Comparison of ENCODE assay signal across 16 cellular contexts in genomic region chr4:138957302-138957701, GRCh38. TPM values are rescaled to one million over a fixed set of nuclear protein-coding genes. Genes with fewer than 3 reads are reported as not detected.
A peak's percentile ranks its signal among the peaks of the same experiment; 100 is the strongest.
DNase-seq lines count a peak whose midpoint lies in the region; ATAC-seq, FAIRE-seq and TF ChIP-seq lines count a peak whose summit lies in the region.
"Had no signal": no experiment of that assay in that cellular context is flagged by ENCODE, and none has a peak within 500 bp of the region (broad histone marks: within the 10 kb centered on the region; RNA-seq: fewer than 3 reads in every experiment).

No MANE protein-coding gene starts in this region.

- H3K9me3 Mint-ChIP-seq in GM23338 (no peaks in the 10 kb centered on the region), neural progenitor cell (no peaks in the 10 kb centered on the region)
- H3K9me3 Mint-ChIP-seq in naive thymus-derived CD4-positive, alpha-beta T cell, result no peaks in the 10 kb centered on the region
- H3K9me3 Mint-ChIP-seq: CD8-positive, alpha-beta T cell; H9 had no signal

- no peak for TF ChIP-seq EP300 in K562 (IDR thresholded peaks at IDR 0.05; ENCODE audit: low read length)

- H3K27ac ChIP-seq in GM23338 (ENCODE audit: low read depth) (no peak overlapping the region), K562 (ENCODE audit: extremely low read depth, low read depth, low read length) (no peak overlapping the region), neural progenitor cell (no peak overlapping the region)
- no peak overlapping the region for H3K27ac ChIP-seq in naive thymus-derived CD4-positive, alpha-beta T cell (ENCODE audit: low read depth, low read length)
- H3K27ac ChIP-seq: C4-2B had no signal

- FAIRE-seq in K562 (lab: Jason Lieb, UNC), result no peak
- FAIRE-seq: G401.6, GM12892 had no signal

- no peak overlapping the region for H3K4me3 Mint-ChIP-seq in GM23338
- no peak overlapping the region for H3K4me3 Mint-ChIP-seq in neural progenitor cell
- H3K4me3 Mint-ChIP-seq in naive thymus-derived CD4-positive, alpha-beta T cell, result no peak overlapping the region
- H3K4me3 Mint-ChIP-seq: CD4-positive, CD25-positive, alpha-beta regulatory T cell; CD8-positive, alpha-beta T cell; H9 had no signal

- peaks cover under 1% of the 10 kb centered on the region for H3K27me3 Mint-ChIP-seq in GM23338 (ENCODE audit: insufficient read depth, low read depth, poor library complexity)
- H3K27me3 Mint-ChIP-seq in neural progenitor cell (ENCODE audit: insufficient read depth, low read depth), result peaks cover 4% of the 10 kb centered on the region
- H3K27me3 Mint-ChIP-seq in naive thymus-derived CD4-positive, alpha-beta T cell, result peaks cover 0 to 9% (median 5%) of the 10 kb centered on the region in 5 donors

- TF ChIP-seq RAD21 in K562 (CRISPR knock-in tag; conservative IDR thresholded peaks at IDR 0.05 in 1 of 2, IDR thresholded peaks at IDR 0.05 in 1 of 2), result no peak

- H3K9me3 ChIP-seq in K562 (replicated peaks; ENCODE audit: control insufficient read depth, insufficient read depth, low read depth, low read length) (no peaks in the 10 kb centered on the region), neural progenitor cell (ENCODE audit: low read depth) (no peaks in the 10 kb centered on the region)
- H3K9me3 ChIP-seq in naive thymus-derived CD4-positive, alpha-beta T cell (ENCODE audit: control insufficient read depth in 2 of 3, low read length in 3 of 3), result no peaks in the 10 kb centered on the region
- H3K9me3 ChIP-seq: Caco-2 had no signal

- H3K79me2 ChIP-seq in GM23338 (replicated peaks; ENCODE audit: insufficient read depth) (no peaks in the 10 kb centered on the region), K562 (ENCODE audit: control insufficient read depth, insufficient read depth, low read length) (no peaks in the 10 kb centered on the region), neural progenitor cell (ENCODE audit: low read depth) (no peaks in the 10 kb centered on the region)

- POLR2A ChIA-PET in K562 (lab: Yijun Ruan, JAX), result interaction anchor here (0.6 to 0.7 kb wide), 2 partner anchors 9 to 34 kb away, joined by 3 to 4 read pairs; no protein-coding TSS in a partner anchor
- POLR2A ChIA-PET in naive thymus-derived CD4-positive, alpha-beta T cell (lab: Charles Lee), result no interaction called here

- TF ChIP-seq POLR2A in K562 (conservative IDR thresholded peaks at IDR 0.05), result no peak

- 20% methylated on average over 7 of the region's 7 CpGs for WGBS in K562 (ENCODE audit: insufficient coverage, low coverage, missing lambda C conversion rate)

- no peaks in the 10 kb centered on the region for H3K9me1 ChIP-seq in K562 (ENCODE audit: control insufficient read depth, insufficient read depth, low read length)

- H4K20me1 ChIP-seq in GM23338 (replicated peaks; ENCODE audit: insufficient read depth) (no peaks in the 10 kb centered on the region), K562 (replicated peaks; ENCODE audit: control insufficient read depth, insufficient read depth, low read length) (no peaks in the 10 kb centered on the region), neural progenitor cell (ENCODE audit: low read depth) (no peaks in the 10 kb centered on the region)

- intact Hi-C loops in K562 (cut with micrococcal nuclease), result no loop called here
- intact Hi-C loops in naive thymus-derived CD4-positive, alpha-beta T cell (cut with micrococcal nuclease), result no loop called here
- intact Hi-C loops in left colon (cut with DNase I, micrococcal nuclease), result no loop called here

- 0 out of 2 replicates have a peak overlapping the region, but pooled peaks have one; percentile 19 for H2AFZ ChIP-seq in GM23338
- no peak overlapping the region for H2AFZ ChIP-seq in K562 (ENCODE audit: low read depth, low read length)
- H2AFZ ChIP-seq in neural progenitor cell (replicated peaks), result peak overlapping the region; percentile 9

- H3K36me3 Mint-ChIP-seq in GM23338 (ENCODE audit: low read depth) (no peaks in the 10 kb centered on the region), neural progenitor cell (no peaks in the 10 kb centered on the region)
- no peaks in the 10 kb centered on the region for H3K36me3 Mint-ChIP-seq in naive thymus-derived CD4-positive, alpha-beta T cell
- H3K36me3 Mint-ChIP-seq: CD4-positive, CD25-positive, alpha-beta regulatory T cell; CD8-positive, alpha-beta T cell had no signal

- no peaks in the 10 kb centered on the region for H3K9me2 ChIP-seq in GM23338 (ENCODE audit: insufficient read depth)

- TF ChIP-seq CTCF in GM23338 (conservative IDR thresholded peaks at IDR 0.05; ENCODE audit: low read depth in 2 of 2) (no peak), K562 (IDR thresholded peaks at IDR 0.05 in 2 of 3, conservative IDR thresholded peaks at IDR 0.05 in 1 of 3; ENCODE audit: insufficient read depth in 2 of 3, low read depth in 1 of 3, low read length in 3 of 3) (no peak), neural progenitor cell (IDR thresholded peaks at IDR 0.05) (no peak)

- no TSS peak for BruUV-seq in K562 (replicated peaks; lab: Mats Ljungman, UMichigan)

- H3K27me3 ChIP-seq in GM23338 (ENCODE audit: insufficient read depth), result no peaks in the 10 kb centered on the region
- H3K27me3 ChIP-seq in K562 (ENCODE audit: control insufficient read depth in 2 of 2, insufficient read depth in 2 of 2, low read length in 2 of 2), result peaks cover 4 to 10% of the 10 kb centered on the region in 2 experiments; a peak in 4 of 5 replicates
- H3K27me3 ChIP-seq in neural progenitor cell, result no peaks in the 10 kb centered on the region
- no peaks in the 10 kb centered on the region for H3K27me3 ChIP-seq in naive thymus-derived CD4-positive, alpha-beta T cell (ENCODE audit: control insufficient read depth in 2 of 2, insufficient read depth in 2 of 2, low read length in 2 of 2)

- 0 out of 2 replicates have a peak, but pooled peaks cover 5% of the 10 kb centered on the region for H3F3A ChIP-seq in GM23338 (replicated peaks; ENCODE audit: low read depth)
- no peaks in the 10 kb centered on the region for H3F3A ChIP-seq in neural progenitor cell (ENCODE audit: low read depth)

- H3K4me2 ChIP-seq in GM23338, result no peak overlapping the region
- no peak overlapping the region for H3K4me2 ChIP-seq in K562 (ENCODE audit: insufficient read depth, low read length)
- H3K4me2 ChIP-seq in neural progenitor cell, result no peak overlapping the region

- no peaks in the 10 kb centered on the region for H3K36me3 ChIP-seq in GM23338 (ENCODE audit: insufficient read depth)
- no peaks in the 10 kb centered on the region for H3K36me3 ChIP-seq in K562 (ENCODE audit: control insufficient read depth, insufficient read depth, low read length)
- H3K36me3 ChIP-seq in neural progenitor cell, result no peaks in the 10 kb centered on the region
- H3K36me3 ChIP-seq in naive thymus-derived CD4-positive, alpha-beta T cell (ENCODE audit: control insufficient read depth in 2 of 3, insufficient read depth in 3 of 3, low read length in 3 of 3), result no peaks in the 10 kb centered on the region

- H3K4me3 ChIP-seq in GM23338 (no peak overlapping the region), K562 (no peak overlapping the region), neural progenitor cell (no peak overlapping the region)
- no peak overlapping the region for H3K4me3 ChIP-seq in naive thymus-derived CD4-positive, alpha-beta T cell (ENCODE audit: low read length)

- ATAC-seq in GM23338, result no peak
- no peak for ATAC-seq in K562
- ATAC-seq in naive thymus-derived CD4-positive, alpha-beta T cell, result no peak
- no peak for ATAC-seq in left colon
- ATAC-seq: CD8-positive, alpha-beta T cell; HCT116 had no signal

- H3K4me1 Mint-ChIP-seq in GM23338 (peaks cover 6% of the 10 kb centered on the region), neural progenitor cell (no peaks in the 10 kb centered on the region)
- H3K4me1 Mint-ChIP-seq in naive thymus-derived CD4-positive, alpha-beta T cell, result peaks cover 0 to 7% (median 4%) of the 10 kb centered on the region in 7 donors
- H3K4me1 Mint-ChIP-seq: CD4-positive, CD25-positive, alpha-beta regulatory T cell had no signal

- no peak overlapping the region for H3K27ac Mint-ChIP-seq in GM23338
- no peak overlapping the region for H3K27ac Mint-ChIP-seq in neural progenitor cell
- H3K27ac Mint-ChIP-seq in naive thymus-derived CD4-positive, alpha-beta T cell, result no peak overlapping the region
- H3K27ac Mint-ChIP-seq: CD4-positive, CD25-positive, alpha-beta regulatory T cell; CD8-positive, alpha-beta T cell; H9 had no signal

- no peak for DNase-seq in GM23338 (ENCODE audit: low spot score)
- no peak for DNase-seq in K562 (ENCODE audit: extremely low read depth in 1 of 4, low spot score in 3 of 4)
- DNase-seq in neural progenitor cell (ENCODE audit: low spot score), result no peak
- DNase-seq in cerebellar nuclear complex (lab: John Stamatoyannopoulos, UW), result no peak
- no peak for DNase-seq in naive thymus-derived CD4-positive, alpha-beta T cell
- no peak for DNase-seq in left colon
- DNase-seq: Caco-2; CD4-positive, CD25-positive, alpha-beta regulatory T cell; CD8-positive, alpha-beta T cell; DMS153; DND-41; H9 had no signal

- in situ Hi-C loops in K562 (cut with MboI), result no loop called here

- H3K4me1 ChIP-seq in GM23338 (ENCODE audit: insufficient read depth) (no peaks in the 10 kb centered on the region), K562 (replicated peaks in 1 of 2; ENCODE audit: control insufficient read depth in 2 of 2, insufficient read depth in 2 of 2, low read length in 2 of 2) (no peaks in the 10 kb centered on the region), neural progenitor cell (no peaks in the 10 kb centered on the region)
- no peaks in the 10 kb centered on the region for H3K4me1 ChIP-seq in naive thymus-derived CD4-positive, alpha-beta T cell (ENCODE audit: control insufficient read depth in 2 of 2, insufficient read depth in 2 of 2, low read length in 2 of 2)

- H3K9ac ChIP-seq in K562 (ENCODE audit: insufficient read depth in 1 of 2, low read depth in 2 of 2, low read length in 2 of 2) (no peak overlapping the region), neural progenitor cell (no peak overlapping the region)

- CTCF ChIA-PET in K562 (lab: Yijun Ruan, JAX; ENCODE audit: low intra/inter-chr PET ratio), result no interaction called here
- CTCF ChIA-PET in naive thymus-derived CD4-positive, alpha-beta T cell (lab: Charles Lee), result no interaction called here

RNA-seq across cellular contexts. Expression of gene NOCT, which starts 58.3 kb away (rescaled TPM):
- 58.3 and 76.6 TPM in 2 replicates for total RNA-seq in GM23338 (2014; rRNA removed; shearing (Covaris generic))
- polyA plus RNA-seq in GM23338 (2016; fragmentation: Nextera tagmentation; extraction: Ambion mirVana), result 16.0 and 18.9 TPM in 2 replicates
- total RNA-seq in K562 (2011; cell fraction: chromatin; rRNA removed; ENCODE audit: low replicate concordance), result 19.8 and 26.9 TPM in 2 replicates
- 23.4 and 23.7 TPM in 2 replicates for total RNA-seq in K562 (2011; cell fraction: nucleolus; rRNA removed)
- total RNA-seq in K562 (2011; cell fraction: nucleoplasm; rRNA removed), result 13.3 and 19.2 TPM in 2 replicates
- total RNA-seq in K562 (2014; rRNA removed), result 12.9 and 20.5 TPM in 2 replicates
- total RNA-seq in K562 (2014; rRNA removed; fragmentation: Illumina TruSeq; extraction: Trizol), result 16.8 and 18.5 TPM in 2 replicates
- 12.0 and 13.2 TPM in 2 replicates for total RNA-seq in K562 (2015; rRNA removed; fragmentation: Illumina TruSeq; extraction: Trizol)
- 20.2 and 24.1 TPM in 2 replicates for total RNA-seq in K562 (2021)
- 3.8 and 6.8 TPM in 2 replicates for polyA plus RNA-seq in K562 (2011; rRNA removed)
- 4.2 and 6.7 TPM in 2 replicates for polyA plus RNA-seq in K562 (2011; cell fraction: cytosol; rRNA removed)
- polyA plus RNA-seq in K562 (2011; cell fraction: nucleus; rRNA removed), result 5.9 and 7.8 TPM in 2 replicates
- polyA plus RNA-seq in K562 (2012), result 7.7 and 8.4 TPM in 2 replicates
- polyA plus RNA-seq in K562 (2014; fragmentation: Illumina TruSeq; extraction: Trizol), result 9.8 and 11.1 TPM in 2 replicates
- polyA plus RNA-seq in K562 (2014; fragmentation: Nextera tagmentation; extraction: Ambion mirVana), result 1 to 10 TPM; 1.3 to 2.8 TPM
- polyA plus RNA-seq in K562 (2014; rRNA removed), result 4.0 and 5.1 TPM in 2 replicates
- 14.4 and 18.4 TPM in 2 replicates for polyA minus RNA-seq in K562 (2011; rRNA and poly(A)+ RNA removed)
- 18.7 and 20.3 TPM in 2 replicates for polyA minus RNA-seq in K562 (2011; cell fraction: cytosol; rRNA and poly(A)+ RNA removed)
- polyA minus RNA-seq in K562 (2011; cell fraction: nucleus; rRNA and poly(A)+ RNA removed), result 6.2 and 7.7 TPM in 2 replicates
- total RNA-seq in neural progenitor cell (ENCODE audit: low replicate concordance), result 5.7 and 9.9 TPM in 2 replicates
- 10 to 100 TPM in 2 of 5 experiments, 1 to 10 TPM in 3; 1.6 to 33.7 (median 8.8) TPM for total RNA-seq in naive thymus-derived CD4-positive, alpha-beta T cell
- polyA plus RNA-seq in naive thymus-derived CD4-positive, alpha-beta T cell, result under 1 TPM; 0.12 to 0.91 TPM
- total RNA-seq in left colon, result 10 to 100 TPM in 1 of 2 donors, 1 to 10 TPM in 1; 9.2 to 15.3 TPM
